In the genomic region with DNA sequence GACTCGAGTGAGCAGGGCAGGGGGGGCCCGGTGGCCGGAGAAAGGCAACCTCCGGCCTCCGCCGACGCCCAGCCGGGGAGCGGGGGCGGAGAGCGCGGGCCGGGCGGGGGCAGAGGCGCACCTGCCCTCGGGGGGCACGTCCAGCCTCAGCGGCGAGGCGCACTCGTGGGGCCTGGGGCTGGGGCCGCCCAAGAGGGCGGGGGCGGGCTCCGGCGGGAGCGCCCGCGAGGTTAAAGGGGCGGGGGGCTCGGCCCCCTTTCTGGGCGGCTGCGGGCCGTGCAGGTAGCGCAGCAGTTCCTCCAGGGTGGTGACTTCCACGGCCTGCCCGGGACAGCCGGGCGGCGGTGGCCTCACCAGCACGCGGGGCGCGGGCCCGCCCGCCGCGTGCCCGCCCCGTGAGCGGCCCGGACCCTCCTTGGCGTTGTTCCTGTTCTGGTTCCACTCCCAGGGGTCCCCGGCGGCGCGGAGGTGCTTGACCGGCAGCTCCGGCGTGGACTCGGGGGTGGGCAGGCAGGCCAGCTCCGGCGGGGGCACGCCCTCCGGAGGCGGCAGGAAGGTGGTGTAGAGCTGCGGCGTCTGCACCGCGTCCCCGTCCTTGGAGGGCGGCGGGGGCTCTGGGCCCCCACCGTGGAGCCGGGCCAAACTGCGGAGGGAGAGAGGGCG, we compare ENCODE assay signal across 1 cellular context.
TF ChIP-seq lines count a peak whose summit lies in the region.

No MANE protein-coding gene starts in this region.

TF ChIP-seq in GM23338, 12 proteins besides CTCF, POLR2A, EP300 and RAD21 (continued from another document):
- no peak for TF ChIP-seq EZH2 (IDR thresholded peaks at IDR 0.05; ENCODE audit: low read depth, unreplicated experiment)
- TF ChIP-seq, protein P1, sequence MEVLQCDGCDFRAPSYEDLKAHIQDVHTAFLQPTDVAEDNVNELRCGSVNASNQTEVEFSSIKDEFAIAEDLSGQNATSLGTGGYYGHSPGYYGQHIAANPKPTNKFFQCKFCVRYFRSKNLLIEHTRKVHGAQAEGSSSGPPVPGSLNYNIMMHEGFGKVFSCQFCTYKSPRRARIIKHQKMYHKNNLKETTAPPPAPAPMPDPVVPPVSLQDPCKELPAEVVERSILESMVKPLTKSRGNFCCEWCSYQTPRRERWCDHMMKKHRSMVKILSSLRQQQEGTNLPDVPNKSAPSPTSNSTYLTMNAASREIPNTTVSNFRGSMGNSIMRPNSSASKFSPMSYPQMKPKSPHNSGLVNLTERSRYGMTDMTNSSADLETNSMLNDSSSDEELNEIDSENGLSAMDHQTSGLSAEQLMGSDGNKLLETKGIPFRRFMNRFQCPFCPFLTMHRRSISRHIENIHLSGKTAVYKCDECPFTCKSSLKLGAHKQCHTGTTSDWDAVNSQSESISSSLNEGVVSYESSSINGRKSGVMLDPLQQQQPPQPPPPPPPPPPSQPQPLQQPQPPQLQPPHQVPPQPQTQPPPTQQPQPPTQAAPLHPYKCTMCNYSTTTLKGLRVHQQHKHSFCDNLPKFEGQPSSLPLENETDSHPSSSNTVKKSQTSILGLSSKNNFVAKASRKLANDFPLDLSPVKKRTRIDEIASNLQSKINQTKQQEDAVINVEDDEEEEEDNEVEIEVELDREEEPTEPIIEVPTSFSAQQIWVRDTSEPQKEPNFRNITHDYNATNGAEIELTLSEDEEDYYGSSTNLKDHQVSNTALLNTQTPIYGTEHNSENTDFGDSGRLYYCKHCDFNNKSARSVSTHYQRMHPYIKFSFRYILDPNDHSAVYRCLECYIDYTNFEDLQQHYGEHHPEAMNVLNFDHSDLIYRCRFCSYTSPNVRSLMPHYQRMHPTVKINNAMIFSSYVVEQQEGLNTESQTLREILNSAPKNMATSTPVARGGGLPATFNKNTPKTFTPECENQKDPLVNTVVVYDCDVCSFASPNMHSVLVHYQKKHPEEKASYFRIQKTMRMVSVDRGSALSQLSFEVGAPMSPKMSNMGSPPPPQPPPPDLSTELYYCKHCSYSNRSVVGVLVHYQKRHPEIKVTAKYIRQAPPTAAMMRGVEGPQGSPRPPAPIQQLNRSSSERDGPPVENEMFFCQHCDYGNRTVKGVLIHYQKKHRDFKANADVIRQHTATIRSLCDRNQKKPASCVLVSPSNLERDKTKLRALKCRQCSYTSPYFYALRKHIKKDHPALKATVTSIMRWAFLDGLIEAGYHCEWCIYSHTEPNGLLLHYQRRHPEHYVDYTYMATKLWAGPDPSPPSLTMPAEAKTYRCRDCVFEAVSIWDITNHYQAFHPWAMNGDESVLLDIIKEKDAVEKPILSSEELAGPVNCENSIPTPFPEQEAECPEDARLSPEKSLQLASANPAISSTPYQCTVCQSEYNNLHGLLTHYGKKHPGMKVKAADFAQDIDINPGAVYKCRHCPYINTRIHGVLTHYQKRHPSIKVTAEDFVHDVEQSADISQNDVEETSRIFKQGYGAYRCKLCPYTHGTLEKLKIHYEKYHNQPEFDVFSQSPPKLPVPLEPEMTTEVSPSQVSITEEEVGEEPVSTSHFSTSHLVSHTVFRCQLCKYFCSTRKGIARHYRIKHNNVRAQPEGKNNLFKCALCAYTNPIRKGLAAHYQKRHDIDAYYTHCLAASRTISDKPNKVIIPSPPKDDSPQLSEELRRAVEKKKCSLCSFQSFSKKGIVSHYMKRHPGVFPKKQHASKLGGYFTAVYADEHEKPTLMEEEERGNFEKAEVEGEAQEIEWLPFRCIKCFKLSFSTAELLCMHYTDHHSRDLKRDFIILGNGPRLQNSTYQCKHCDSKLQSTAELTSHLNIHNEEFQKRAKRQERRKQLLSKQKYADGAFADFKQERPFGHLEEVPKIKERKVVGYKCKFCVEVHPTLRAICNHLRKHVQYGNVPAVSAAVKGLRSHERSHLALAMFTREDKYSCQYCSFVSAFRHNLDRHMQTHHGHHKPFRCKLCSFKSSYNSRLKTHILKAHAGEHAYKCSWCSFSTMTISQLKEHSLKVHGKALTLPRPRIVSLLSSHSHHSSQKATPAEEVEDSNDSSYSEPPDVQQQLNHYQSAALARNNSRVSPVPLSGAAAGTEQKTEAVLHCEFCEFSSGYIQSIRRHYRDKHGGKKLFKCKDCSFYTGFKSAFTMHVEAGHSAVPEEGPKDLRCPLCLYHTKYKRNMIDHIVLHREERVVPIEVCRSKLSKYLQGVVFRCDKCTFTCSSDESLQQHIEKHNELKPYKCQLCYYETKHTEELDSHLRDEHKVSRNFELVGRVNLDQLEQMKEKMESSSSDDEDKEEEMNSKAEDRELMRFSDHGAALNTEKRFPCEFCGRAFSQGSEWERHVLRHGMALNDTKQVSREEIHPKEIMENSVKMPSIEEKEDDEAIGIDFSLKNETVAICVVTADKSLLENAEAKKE (CRISPR knock-in tag; IDR thresholded peaks at IDR 0.05): no peak
- no peak for TF ChIP-seq EZH2phosphoT487 (IDR thresholded peaks at IDR 0.05; ENCODE audit: unreplicated experiment)
- TF ChIP-seq NANOG (IDR thresholded peaks at IDR 0.05; ENCODE audit: borderline replicate concordance): no peak
- TF ChIP-seq ZNF331 (CRISPR knock-in tag; IDR thresholded peaks at IDR 0.05; ENCODE audit: low read depth): no peak
- no peak for TF ChIP-seq POLR2AphosphoS5 (IDR thresholded peaks at IDR 0.05; ENCODE audit: low read depth)
- no peak for TF ChIP-seq ZNF114 (CRISPR knock-in tag; IDR thresholded peaks at IDR 0.05)
- no peak for TF ChIP-seq JUNB (IDR thresholded peaks at IDR 0.05; ENCODE audit: unreplicated experiment)
- TF ChIP-seq, protein P2, sequence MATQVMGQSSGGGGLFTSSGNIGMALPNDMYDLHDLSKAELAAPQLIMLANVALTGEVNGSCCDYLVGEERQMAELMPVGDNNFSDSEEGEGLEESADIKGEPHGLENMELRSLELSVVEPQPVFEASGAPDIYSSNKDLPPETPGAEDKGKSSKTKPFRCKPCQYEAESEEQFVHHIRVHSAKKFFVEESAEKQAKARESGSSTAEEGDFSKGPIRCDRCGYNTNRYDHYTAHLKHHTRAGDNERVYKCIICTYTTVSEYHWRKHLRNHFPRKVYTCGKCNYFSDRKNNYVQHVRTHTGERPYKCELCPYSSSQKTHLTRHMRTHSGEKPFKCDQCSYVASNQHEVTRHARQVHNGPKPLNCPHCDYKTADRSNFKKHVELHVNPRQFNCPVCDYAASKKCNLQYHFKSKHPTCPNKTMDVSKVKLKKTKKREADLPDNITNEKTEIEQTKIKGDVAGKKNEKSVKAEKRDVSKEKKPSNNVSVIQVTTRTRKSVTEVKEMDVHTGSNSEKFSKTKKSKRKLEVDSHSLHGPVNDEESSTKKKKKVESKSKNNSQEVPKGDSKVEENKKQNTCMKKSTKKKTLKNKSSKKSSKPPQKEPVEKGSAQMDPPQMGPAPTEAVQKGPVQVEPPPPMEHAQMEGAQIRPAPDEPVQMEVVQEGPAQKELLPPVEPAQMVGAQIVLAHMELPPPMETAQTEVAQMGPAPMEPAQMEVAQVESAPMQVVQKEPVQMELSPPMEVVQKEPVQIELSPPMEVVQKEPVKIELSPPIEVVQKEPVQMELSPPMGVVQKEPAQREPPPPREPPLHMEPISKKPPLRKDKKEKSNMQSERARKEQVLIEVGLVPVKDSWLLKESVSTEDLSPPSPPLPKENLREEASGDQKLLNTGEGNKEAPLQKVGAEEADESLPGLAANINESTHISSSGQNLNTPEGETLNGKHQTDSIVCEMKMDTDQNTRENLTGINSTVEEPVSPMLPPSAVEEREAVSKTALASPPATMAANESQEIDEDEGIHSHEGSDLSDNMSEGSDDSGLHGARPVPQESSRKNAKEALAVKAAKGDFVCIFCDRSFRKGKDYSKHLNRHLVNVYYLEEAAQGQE (IDR thresholded peaks at IDR 0.05; ENCODE audit: unreplicated experiment): no peak
